In the genomic region with DNA sequence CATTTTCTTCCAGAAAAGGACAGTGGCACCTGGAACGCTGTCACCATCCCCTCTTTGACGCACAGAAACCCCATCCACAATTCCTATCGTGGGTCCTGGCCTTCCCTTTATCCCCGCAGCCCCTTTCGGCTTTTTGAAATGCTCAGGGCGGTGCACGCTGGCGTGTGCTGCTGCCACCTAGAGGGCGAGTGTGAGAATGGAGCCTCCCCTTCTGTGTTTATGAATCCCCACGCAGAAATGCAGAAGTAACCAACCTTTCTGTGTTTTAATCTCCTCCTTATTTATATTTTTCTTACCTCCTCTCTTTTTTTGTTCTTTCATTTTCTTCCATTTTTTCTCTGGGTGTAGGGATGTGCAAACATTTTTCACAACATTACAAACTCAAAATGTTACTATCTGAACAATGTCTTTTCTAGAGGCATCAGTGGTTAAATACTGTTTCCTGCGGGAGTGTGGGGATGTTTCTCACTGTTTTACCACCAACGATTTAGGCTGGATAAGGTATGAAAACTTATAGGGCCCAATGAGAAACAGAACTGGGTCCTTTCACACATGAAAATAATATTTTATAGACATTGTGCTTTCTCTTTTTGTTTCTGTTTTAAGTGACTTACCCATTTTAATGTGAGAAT, we compare ENCODE assay signal across 7 cellular contexts. TPM values are rescaled to one million over a fixed set of nuclear protein-coding genes. Genes with fewer than 3 reads are reported as not detected.
DNase-seq lines count a peak whose midpoint lies in the region; ATAC-seq and TF ChIP-seq lines count a peak whose summit lies in the region.

No MANE protein-coding gene starts in this region.

- CTCF ChIA-PET in T-cell (lab: Charles Lee), result interaction anchor here in 1 of 2 donors (1.0 kb wide), 2 partner anchors 11 to 59 kb away, joined by 3 read pairs; no protein-coding TSS in a partner anchor

- H3K27me3 ChIP-seq in H7 (ENCODE audit: control insufficient read depth, insufficient read depth, low read length), result no peaks in the 10 kb centered on the region

- H3K4me1 Mint-ChIP-seq in T-cell, result peaks cover 0 to 11% (median 11%) of the 10 kb centered on the region in 3 donors

- no peaks in the 10 kb centered on the region for H3K27me3 Mint-ChIP-seq in T-cell

- DNase-seq in H7 (peak; percentile 73), LHCN-M2 (ENCODE audit: low read depth) (peak; percentile 46), T-cell (peak in 33 of 34 experiments; percentile 17 to 61 (median 43)), astrocyte of the hippocampus (ENCODE audit: low read depth, low spot score) (peak; percentile 74), inferior parietal cortex (ENCODE audit: extremely low spot score) (peak; percentile 69)
- DNase-seq in stimulated activated CD4-positive, alpha-beta T cell treated with anti-CD3 and anti-CD28 coated beads, Interleukin-15, amount 100 ng/mL, for 48 hours (ENCODE audit: low read depth in 2 of 2), result peak; percentile 19 to 23

- H3K36me3 ChIP-seq in H7 (replicated peaks; ENCODE audit: control insufficient read depth, insufficient read depth, low read length), result no peaks in the 10 kb centered on the region

- no peak overlapping the region for H3K4me3 Mint-ChIP-seq in T-cell

- H3K36me3 Mint-ChIP-seq in T-cell, result no peaks in the 10 kb centered on the region

- no peaks in the 10 kb centered on the region for H3K9me3 Mint-ChIP-seq in T-cell

- POLR2A ChIA-PET in T-cell (lab: Charles Lee), result no interaction called here

- no peak overlapping the region for H3K27ac Mint-ChIP-seq in T-cell

- no peak overlapping the region for H3K4me3 ChIP-seq in H7 (ENCODE audit: insufficient read depth, low read depth, low read length)

- ATAC-seq in T-cell (replicated peaks in 1 of 4), result peak; percentile 84 to 91 (median 86)

- peak; percentile 91 for TF ChIP-seq CTCF in GM12872 (IDR thresholded peaks at IDR 0.05; ENCODE audit: insufficient read depth, low read depth, low read length)

RNA-seq across cellular contexts. Expression of a gene that starts 50.0 kb away (rescaled TPM):
- 26.1 and 29.7 TPM in 2 replicates for total RNA-seq in H7 (2014; rRNA removed; shearing (Covaris generic))
- total RNA-seq in LHCN-M2 (2014; rRNA removed) (37.7 and 40.3 TPM in 2 replicates), T-cell (10 to 100 TPM in 4 of 5 donors, 1 to 10 TPM in 1; 9.6 to 23.1 (median 19.7) TPM)
- polyA plus RNA-seq in LHCN-M2 (2012), result 20.4 TPM

Comparison
In these comparisons a context has a peak if more than half of its experiments do, and no peak if none do; other contexts are left out.
1. DNase-seq: peak in every context shown above with its lines; median percentile 74 in astrocyte of the hippocampus; 73 in H7; 69 in inferior parietal cortex; 46 in LHCN-M2; 43 in T-cell; 21 in stimulated activated CD4-positive, alpha-beta T cell treated with anti-CD3 and anti-CD28 coated beads, Interleukin-15, amount 100 ng/mL, for 48 hours.